Comparison of ENCODE assay signal across 2 cellular contexts in genomic region chr18:3248670-3249359, GRCh38.
A peak's percentile ranks its signal among the peaks of the same experiment; 100 is the strongest.
TF ChIP-seq lines count a peak whose summit lies in the region.

No MANE protein-coding gene starts in this region.

TF ChIP-seq in GM12878, 131 proteins besides CTCF, POLR2A, EP300 and RAD21 (continues in another document):
- TF ChIP-seq SRF (IDR thresholded peaks at IDR 0.05; ENCODE audit: low read depth in 2 of 2, low read length in 2 of 2) (no peak), STAT3 (IDR thresholded peaks at IDR 0.05; ENCODE audit: low read depth, low read length) (no peak), JUNB (IDR thresholded peaks at IDR 0.05) (0 out of 2 replicates have a peak, but pooled peaks have one; percentile 9), TARDBP (IDR thresholded peaks at IDR 0.05; ENCODE audit: borderline replicate concordance) (no peak), SUPT20H (IDR thresholded peaks at IDR 0.05; ENCODE audit: borderline replicate concordance, control insufficient read depth, low read depth, low read length) (no peak), RELA (IDR thresholded peaks at IDR 0.05; ENCODE audit: borderline replicate concordance, partially characterized antibody) (no peak), GABPA (IDR thresholded peaks at IDR 0.05; ENCODE audit: low read depth) (peak; percentile 68; the same call in 1 of the 2 replicates), CBX5 (IDR thresholded peaks at IDR 0.05; ENCODE audit: low read depth) (no peak), POLR2AphosphoS5 (IDR thresholded peaks at IDR 0.05; ENCODE audit: low read length) (0 out of 2 replicates have a peak, but pooled peaks have one; percentile 23), ETV6 (conservative IDR thresholded peaks at IDR 0.05 in 1 of 2, IDR thresholded peaks at IDR 0.05 in 1 of 2; ENCODE audit: borderline replicate concordance in 1 of 2, low read depth in 1 of 2) (peak; percentile 30 to 78; a peak in 2 of 4 replicates), MEF2A (IDR thresholded peaks at IDR 0.05; ENCODE audit: insufficient read depth, low read depth, low read length) (0 out of 2 replicates have a peak, but pooled peaks have one; percentile 25), POU2F2 (IDR thresholded peaks at IDR 0.05; ENCODE audit: borderline replicate concordance, low read depth, low read length) (peak; percentile 50; the same call in 1 of the 3 replicates), BACH1 (IDR thresholded peaks at IDR 0.05; ENCODE audit: borderline replicate concordance) (no peak), USF1 (IDR thresholded peaks at IDR 0.05; ENCODE audit: borderline replicate concordance, extremely low read length, insufficient read depth, low read depth, low read length) (no peak), ASH2L (IDR thresholded peaks at IDR 0.05; ENCODE audit: borderline replicate concordance, low read depth) (no peak)
- TF ChIP-seq, protein P1, sequence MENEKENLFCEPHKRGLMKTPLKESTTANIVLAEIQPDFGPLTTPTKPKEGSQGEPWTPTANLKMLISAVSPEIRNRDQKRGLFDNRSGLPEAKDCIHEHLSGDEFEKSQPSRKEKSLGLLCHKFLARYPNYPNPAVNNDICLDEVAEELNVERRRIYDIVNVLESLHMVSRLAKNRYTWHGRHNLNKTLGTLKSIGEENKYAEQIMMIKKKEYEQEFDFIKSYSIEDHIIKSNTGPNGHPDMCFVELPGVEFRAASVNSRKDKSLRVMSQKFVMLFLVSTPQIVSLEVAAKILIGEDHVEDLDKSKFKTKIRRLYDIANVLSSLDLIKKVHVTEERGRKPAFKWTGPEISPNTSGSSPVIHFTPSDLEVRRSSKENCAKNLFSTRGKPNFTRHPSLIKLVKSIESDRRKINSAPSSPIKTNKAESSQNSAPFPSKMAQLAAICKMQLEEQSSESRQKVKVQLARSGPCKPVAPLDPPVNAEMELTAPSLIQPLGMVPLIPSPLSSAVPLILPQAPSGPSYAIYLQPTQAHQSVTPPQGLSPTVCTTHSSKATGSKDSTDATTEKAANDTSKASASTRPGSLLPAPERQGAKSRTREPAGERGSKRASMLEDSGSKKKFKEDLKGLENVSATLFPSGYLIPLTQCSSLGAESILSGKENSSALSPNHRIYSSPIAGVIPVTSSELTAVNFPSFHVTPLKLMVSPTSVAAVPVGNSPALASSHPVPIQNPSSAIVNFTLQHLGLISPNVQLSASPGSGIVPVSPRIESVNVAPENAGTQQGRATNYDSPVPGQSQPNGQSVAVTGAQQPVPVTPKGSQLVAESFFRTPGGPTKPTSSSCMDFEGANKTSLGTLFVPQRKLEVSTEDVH (IDR thresholded peaks at IDR 0.05; ENCODE audit: low read depth, partially characterized antibody) = no peak
- TF ChIP-seq, protein P2, sequence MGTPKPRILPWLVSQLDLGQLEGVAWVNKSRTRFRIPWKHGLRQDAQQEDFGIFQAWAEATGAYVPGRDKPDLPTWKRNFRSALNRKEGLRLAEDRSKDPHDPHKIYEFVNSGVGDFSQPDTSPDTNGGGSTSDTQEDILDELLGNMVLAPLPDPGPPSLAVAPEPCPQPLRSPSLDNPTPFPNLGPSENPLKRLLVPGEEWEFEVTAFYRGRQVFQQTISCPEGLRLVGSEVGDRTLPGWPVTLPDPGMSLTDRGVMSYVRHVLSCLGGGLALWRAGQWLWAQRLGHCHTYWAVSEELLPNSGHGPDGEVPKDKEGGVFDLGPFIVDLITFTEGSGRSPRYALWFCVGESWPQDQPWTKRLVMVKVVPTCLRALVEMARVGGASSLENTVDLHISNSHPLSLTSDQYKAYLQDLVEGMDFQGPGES (IDR thresholded peaks at IDR 0.05) = no peak
- TF ChIP-seq, protein P3, sequence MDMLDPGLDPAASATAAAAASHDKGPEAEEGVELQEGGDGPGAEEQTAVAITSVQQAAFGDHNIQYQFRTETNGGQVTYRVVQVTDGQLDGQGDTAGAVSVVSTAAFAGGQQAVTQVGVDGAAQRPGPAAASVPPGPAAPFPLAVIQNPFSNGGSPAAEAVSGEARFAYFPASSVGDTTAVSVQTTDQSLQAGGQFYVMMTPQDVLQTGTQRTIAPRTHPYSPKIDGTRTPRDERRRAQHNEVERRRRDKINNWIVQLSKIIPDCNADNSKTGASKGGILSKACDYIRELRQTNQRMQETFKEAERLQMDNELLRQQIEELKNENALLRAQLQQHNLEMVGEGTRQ (IDR thresholded peaks at IDR 0.05; ENCODE audit: borderline replicate concordance, low read depth, low read length) = no peak
- TF ChIP-seq, protein P4, sequence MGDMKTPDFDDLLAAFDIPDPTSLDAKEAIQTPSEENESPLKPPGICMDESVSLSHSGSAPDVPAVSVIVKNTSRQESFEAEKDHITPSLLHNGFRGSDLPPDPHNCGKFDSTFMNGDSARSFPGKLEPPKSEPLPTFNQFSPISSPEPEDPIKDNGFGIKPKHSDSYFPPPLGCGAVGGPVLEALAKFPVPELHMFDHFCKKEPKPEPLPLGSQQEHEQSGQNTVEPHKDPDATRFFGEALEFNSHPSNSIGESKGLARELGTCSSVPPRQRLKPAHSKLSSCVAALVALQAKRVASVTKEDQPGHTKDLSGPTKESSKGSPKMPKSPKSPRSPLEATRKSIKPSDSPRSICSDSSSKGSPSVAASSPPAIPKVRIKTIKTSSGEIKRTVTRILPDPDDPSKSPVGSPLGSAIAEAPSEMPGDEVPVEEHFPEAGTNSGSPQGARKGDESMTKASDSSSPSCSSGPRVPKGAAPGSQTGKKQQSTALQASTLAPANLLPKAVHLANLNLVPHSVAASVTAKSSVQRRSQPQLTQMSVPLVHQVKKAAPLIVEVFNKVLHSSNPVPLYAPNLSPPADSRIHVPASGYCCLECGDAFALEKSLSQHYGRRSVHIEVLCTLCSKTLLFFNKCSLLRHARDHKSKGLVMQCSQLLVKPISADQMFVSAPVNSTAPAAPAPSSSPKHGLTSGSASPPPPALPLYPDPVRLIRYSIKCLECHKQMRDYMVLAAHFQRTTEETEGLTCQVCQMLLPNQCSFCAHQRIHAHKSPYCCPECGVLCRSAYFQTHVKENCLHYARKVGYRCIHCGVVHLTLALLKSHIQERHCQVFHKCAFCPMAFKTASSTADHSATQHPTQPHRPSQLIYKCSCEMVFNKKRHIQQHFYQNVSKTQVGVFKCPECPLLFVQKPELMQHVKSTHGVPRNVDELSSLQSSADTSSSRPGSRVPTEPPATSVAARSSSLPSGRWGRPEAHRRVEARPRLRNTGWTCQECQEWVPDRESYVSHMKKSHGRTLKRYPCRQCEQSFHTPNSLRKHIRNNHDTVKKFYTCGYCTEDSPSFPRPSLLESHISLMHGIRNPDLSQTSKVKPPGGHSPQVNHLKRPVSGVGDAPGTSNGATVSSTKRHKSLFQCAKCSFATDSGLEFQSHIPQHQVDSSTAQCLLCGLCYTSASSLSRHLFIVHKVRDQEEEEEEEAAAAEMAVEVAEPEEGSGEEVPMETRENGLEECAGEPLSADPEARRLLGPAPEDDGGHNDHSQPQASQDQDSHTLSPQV (IDR thresholded peaks at IDR 0.05) = no peak

TF ChIP-seq in HepG2, 621 proteins besides CTCF, POLR2A, EP300 and RAD21 (continues in another document):
- TF ChIP-seq NR2C2 (CRISPR knock-in tag; IDR thresholded peaks at IDR 0.05; ENCODE audit: borderline replicate concordance) (0 out of 2 replicates have a peak, but pooled peaks have one; percentile 23), MIXL1 (CRISPR knock-in tag; IDR thresholded peaks at IDR 0.05) (no peak), POLR2AphosphoS5 (IDR thresholded peaks at IDR 0.05; ENCODE audit: low read depth, low read length) (0 out of 2 replicates have a peak, but pooled peaks have one; percentile 21), HBP1 (CRISPR knock-in tag; IDR thresholded peaks at IDR 0.05; ENCODE audit: low read depth) (no peak), ZNF484 (CRISPR knock-in tag; IDR thresholded peaks at IDR 0.05; ENCODE audit: borderline replicate concordance, low read depth) (no peak), CCDC6 (CRISPR knock-in tag; IDR thresholded peaks at IDR 0.05) (no peak), TEAD2 (CRISPR knock-in tag; IDR thresholded peaks at IDR 0.05) (no peak), SRSF1 (optimal IDR thresholded peaks at IDR 0.05; ENCODE audit: low read depth, low read length) (no peak), SMAD1 (CRISPR knock-in tag; IDR thresholded peaks at IDR 0.05; ENCODE audit: borderline replicate concordance, low read depth) (no peak), ZBTB33 (CRISPR knock-in tag; IDR thresholded peaks at IDR 0.05) (no peak), SMYD3 (CRISPR knock-in tag; IDR thresholded peaks at IDR 0.05) (no peak), ZNF792 (CRISPR knock-in tag; IDR thresholded peaks at IDR 0.05) (no peak), JARID2 (CRISPR knock-in tag; IDR thresholded peaks at IDR 0.05; ENCODE audit: insufficient replicate concordance) (no peak), BCL3 (CRISPR knock-in tag; IDR thresholded peaks at IDR 0.05) (no peak)
- TF ChIP-seq, protein P5, sequence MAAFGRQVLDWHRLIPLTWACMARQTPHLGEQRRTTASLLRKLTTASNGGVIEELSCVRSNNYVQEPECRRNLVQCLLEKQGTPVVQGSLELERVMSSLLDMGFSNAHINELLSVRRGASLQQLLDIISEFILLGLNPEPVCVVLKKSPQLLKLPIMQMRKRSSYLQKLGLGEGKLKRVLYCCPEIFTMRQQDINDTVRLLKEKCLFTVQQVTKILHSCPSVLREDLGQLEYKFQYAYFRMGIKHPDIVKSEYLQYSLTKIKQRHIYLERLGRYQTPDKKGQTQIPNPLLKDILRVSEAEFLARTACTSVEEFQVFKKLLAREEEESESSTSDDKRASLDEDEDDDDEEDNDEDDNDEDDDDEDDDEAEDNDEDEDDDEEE (CRISPR knock-in tag; IDR thresholded peaks at IDR 0.05) = no peak
- TF ChIP-seq, protein P6, sequence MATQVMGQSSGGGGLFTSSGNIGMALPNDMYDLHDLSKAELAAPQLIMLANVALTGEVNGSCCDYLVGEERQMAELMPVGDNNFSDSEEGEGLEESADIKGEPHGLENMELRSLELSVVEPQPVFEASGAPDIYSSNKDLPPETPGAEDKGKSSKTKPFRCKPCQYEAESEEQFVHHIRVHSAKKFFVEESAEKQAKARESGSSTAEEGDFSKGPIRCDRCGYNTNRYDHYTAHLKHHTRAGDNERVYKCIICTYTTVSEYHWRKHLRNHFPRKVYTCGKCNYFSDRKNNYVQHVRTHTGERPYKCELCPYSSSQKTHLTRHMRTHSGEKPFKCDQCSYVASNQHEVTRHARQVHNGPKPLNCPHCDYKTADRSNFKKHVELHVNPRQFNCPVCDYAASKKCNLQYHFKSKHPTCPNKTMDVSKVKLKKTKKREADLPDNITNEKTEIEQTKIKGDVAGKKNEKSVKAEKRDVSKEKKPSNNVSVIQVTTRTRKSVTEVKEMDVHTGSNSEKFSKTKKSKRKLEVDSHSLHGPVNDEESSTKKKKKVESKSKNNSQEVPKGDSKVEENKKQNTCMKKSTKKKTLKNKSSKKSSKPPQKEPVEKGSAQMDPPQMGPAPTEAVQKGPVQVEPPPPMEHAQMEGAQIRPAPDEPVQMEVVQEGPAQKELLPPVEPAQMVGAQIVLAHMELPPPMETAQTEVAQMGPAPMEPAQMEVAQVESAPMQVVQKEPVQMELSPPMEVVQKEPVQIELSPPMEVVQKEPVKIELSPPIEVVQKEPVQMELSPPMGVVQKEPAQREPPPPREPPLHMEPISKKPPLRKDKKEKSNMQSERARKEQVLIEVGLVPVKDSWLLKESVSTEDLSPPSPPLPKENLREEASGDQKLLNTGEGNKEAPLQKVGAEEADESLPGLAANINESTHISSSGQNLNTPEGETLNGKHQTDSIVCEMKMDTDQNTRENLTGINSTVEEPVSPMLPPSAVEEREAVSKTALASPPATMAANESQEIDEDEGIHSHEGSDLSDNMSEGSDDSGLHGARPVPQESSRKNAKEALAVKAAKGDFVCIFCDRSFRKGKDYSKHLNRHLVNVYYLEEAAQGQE (IDR thresholded peaks at IDR 0.05; ENCODE audit: borderline replicate concordance in 1 of 2, low read depth in 1 of 2, low read length in 2 of 2) = 0 out of 4 replicates have a peak, but pooled peaks of 1 of the 2 experiments have one; percentile 10
